9 cellular contexts compared by ENCODE assay signal in the genomic region with DNA sequence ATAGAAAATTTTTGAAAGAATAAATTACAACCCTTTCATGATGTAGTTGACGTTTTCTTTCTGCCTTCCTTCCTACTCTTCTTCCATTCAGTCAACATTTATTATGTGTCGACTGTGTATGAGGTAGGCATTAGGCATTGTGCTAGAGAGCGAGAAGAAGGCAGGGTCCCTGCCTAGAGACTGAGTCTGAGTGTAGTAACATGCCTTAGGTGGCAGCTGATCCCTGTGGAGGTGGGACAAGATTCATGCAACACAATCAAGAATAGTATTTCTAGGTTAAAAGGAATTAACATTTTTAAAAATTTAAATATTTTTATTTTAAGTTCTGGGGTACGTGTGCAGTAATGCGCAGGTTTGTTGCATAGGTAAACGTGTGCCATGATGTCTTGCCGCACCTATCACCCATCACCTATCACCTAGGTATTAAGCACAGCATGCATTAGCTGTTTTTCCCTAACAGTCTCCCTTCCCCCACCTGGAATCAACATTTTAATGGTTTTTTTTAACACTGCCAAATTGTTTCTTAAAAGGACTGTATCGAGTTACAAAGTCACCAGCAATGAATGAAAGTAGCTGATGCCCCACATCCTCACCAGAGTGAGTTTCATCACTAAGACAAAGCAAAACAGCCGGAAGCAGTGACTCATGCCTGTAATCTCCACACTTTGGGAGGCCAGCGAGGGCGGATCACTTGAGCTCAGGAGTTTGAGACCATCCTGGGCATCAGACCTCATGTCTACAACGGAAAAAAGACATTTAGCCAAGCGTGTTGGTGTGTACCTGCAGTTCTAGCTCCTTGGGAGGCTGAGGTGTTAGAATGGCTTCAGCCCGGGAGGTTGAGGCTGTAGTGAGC.
DNase-seq lines count a peak whose midpoint lies in the region; ATAC-seq, FAIRE-seq and TF ChIP-seq lines count a peak whose summit lies in the region.
"Had no signal": no experiment of that assay in that cellular context is flagged by ENCODE, and none has a peak within 500 bp of the region (broad histone marks: within the 10 kb centered on the region; RNA-seq: fewer than 3 reads in every experiment).

No MANE protein-coding gene starts in this region.

- no peak overlapping the region for H2BK15ac ChIP-seq in H1 (ENCODE audit: low read length)

- H3K23ac ChIP-seq in H1 (ENCODE audit: insufficient read length) = no peak overlapping the region

- peak overlapping the region; percentile 92; the same call in 1 of the 2 replicates for H2BK20ac ChIP-seq in H1 (ENCODE audit: low read length)

- WGBS in H1 (ENCODE audit: extremely low coverage in 1 of 2, insufficient coverage in 1 of 2, insufficient read length in 1 of 2, insufficient replicate concordance in 2 of 2, low coverage in 1 of 2, low lambda C conversion rate in 2 of 2, missing lambda C conversion rate in 1 of 2), 2 experiments = 5% methylated on average over 14 of the region's 14 CpGs; no CpG with 5 or more reads in 1 of the 2 experiments

- H3K4me1 ChIP-seq in RWPE2 (ENCODE audit: insufficient read depth, poor library complexity, severe bottlenecking) = peaks cover 9% of the 10 kb centered on the region
- peaks cover 5 to 43% (median 20%) of the 10 kb centered on the region in 4 experiments for H3K4me1 ChIP-seq in H1 (replicated peaks in 1 of 4; ENCODE audit: control insufficient read depth in 3 of 4, insufficient read depth in 4 of 4, low read length in 3 of 4)
- H3K4me1 ChIP-seq: tibial artery had no signal

- H3K4me3 ChIP-seq in AG09309 (ENCODE audit: control insufficient read depth, low read depth, low read length) = no peak overlapping the region
- H3K4me3 ChIP-seq in RWPE2 (ENCODE audit: severe bottlenecking) = no peak overlapping the region
- peak overlapping the region; percentile 5 to 52 (median 18); a peak in 5 of 8 replicates for H3K4me3 ChIP-seq in H1 (ENCODE audit: extremely low read depth in 1 of 4, insufficient read depth in 2 of 4, low read depth in 3 of 4, low read length in 4 of 4)
- H3K4me3 ChIP-seq: tibial artery had no signal

- POLR2A ChIA-PET in H1 (lab: Charles Lee; ENCODE audit: partially characterized antibody) = interaction anchor here (0.7 to 2.3 kb wide), 12 partner anchors 10 to 87 kb away, joined by 3 to 18 read pairs (median 5); partner anchors contain the start of gene WWC2

- H3K18ac ChIP-seq in H1 (ENCODE audit: extremely low read depth, low read length) = peak overlapping the region; percentile 85; the same call in 1 of the 2 replicates

- no peak overlapping the region for H3K56ac ChIP-seq in H1 (replicated peaks; ENCODE audit: insufficient read length, low read depth, low read length)

- no peaks in the 10 kb centered on the region; the same call in 1 of the 2 replicates for H3K23me2 ChIP-seq in H1 (ENCODE audit: low read depth, low read length)

- H4K8ac ChIP-seq in H1 (ENCODE audit: extremely low read depth, insufficient read depth, low read length) = no peak overlapping the region; the same call in 1 of the 2 replicates

- TF ChIP-seq EP300 in H1 (IDR thresholded peaks at IDR 0.05; ENCODE audit: borderline replicate concordance in 1 of 2, low read depth in 2 of 2, low read length in 2 of 2) = peak in 1 of 2 experiments; percentile 93; a peak in 1 of 3 replicates

- H4K20me1 ChIP-seq in H1 (replicated peaks in 1 of 2; ENCODE audit: control insufficient read depth in 1 of 2, insufficient read depth in 2 of 2, low read length in 2 of 2) = peaks cover 0 to 2% of the 10 kb centered on the region in 2 experiments

- peak overlapping the region in 3 of 4 experiments; percentile 59 to 64 (median 64); a peak in 5 of 7 replicates for H3K9ac ChIP-seq in H1 (replicated peaks in 1 of 4; ENCODE audit: extremely low read depth in 1 of 4, low read depth in 3 of 4, low read length in 3 of 4)

- no peak for TF ChIP-seq RAD21 in H1 (IDR thresholded peaks at IDR 0.05 in 1 of 2, conservative IDR thresholded peaks at IDR 0.05 in 1 of 2; ENCODE audit: low read depth in 2 of 2, low read length in 2 of 2)

- H4K91ac ChIP-seq in H1 (replicated peaks; ENCODE audit: insufficient read length, low read length) = peak overlapping the region; percentile 91

- H3K79me2 ChIP-seq in H1 (ENCODE audit: control insufficient read depth in 1 of 2, insufficient read depth in 2 of 2, low read length in 2 of 2) = peaks cover 4 to 78% of the 10 kb centered on the region in 2 experiments; a peak in 3 of 4 replicates

- H3K9me3 ChIP-seq in RWPE2 (ENCODE audit: severe bottlenecking) = no peaks in the 10 kb centered on the region
- peaks cover 0 to 5% of the 10 kb centered on the region in 2 experiments; a peak in 1 of 4 replicates for H3K9me3 ChIP-seq in H1 (ENCODE audit: insufficient read depth in 2 of 2, low read depth in 1 of 2, low read length in 1 of 2)
- H3K9me3 ChIP-seq: tibial artery had no signal

- peak; percentile 96 for ATAC-seq in RWPE2 (ENCODE audit: low read depth)
- ATAC-seq in omental fat pad (ENCODE audit: low FRiP score) = peak; percentile 87
- ATAC-seq in HG03442 (IDR thresholded peaks at IDR 0.05; ENCODE audit: unreplicated experiment) = no peak

- H2BK120ac ChIP-seq in H1 (replicated peaks; ENCODE audit: low read depth, low read length) = peak overlapping the region; percentile 68

- peak overlapping the region; percentile 64 to 88 for H3K4me2 ChIP-seq in H1 (ENCODE audit: insufficient read depth in 1 of 2, low read depth in 2 of 2, low read length in 2 of 2)

- TF ChIP-seq CTCF in AG09309 (IDR thresholded peaks at IDR 0.05; ENCODE audit: control insufficient read depth, insufficient read depth, low read depth, low read length, missing control alignments) (no peak), RWPE2 (IDR thresholded peaks at IDR 0.05; ENCODE audit: poor library complexity, severe bottlenecking) (no peak), H1 (IDR thresholded peaks at IDR 0.05; ENCODE audit: control extremely low read depth in 1 of 3, insufficient read depth in 1 of 3, low read depth in 1 of 3, low read length in 3 of 3) (no peak), omental fat pad (IDR thresholded peaks at IDR 0.05) (no peak)

- H3K36me3 ChIP-seq in RWPE2 (ENCODE audit: low read depth) = no peaks in the 10 kb centered on the region
- H3K36me3 ChIP-seq in H1 (ENCODE audit: control insufficient read depth in 2 of 4, insufficient read depth in 4 of 4, low read length in 3 of 4) = no peaks in the 10 kb centered on the region
- H3K36me3 ChIP-seq: tibial artery had no signal

- H3K27ac ChIP-seq in RWPE2 (ENCODE audit: poor library complexity, severe bottlenecking) = no peak overlapping the region
- peak overlapping the region; percentile 90 for H3K27ac ChIP-seq in H1 (ENCODE audit: low read depth, low read length)
- H3K27ac ChIP-seq: tibial artery had no signal

- no peak overlapping the region for H2AFZ ChIP-seq in H1 (ENCODE audit: low read length)

- H4K5ac ChIP-seq in H1 (ENCODE audit: insufficient read length, low read depth, low read length) = peak overlapping the region; percentile 77

- H3K4ac ChIP-seq in H1 (replicated peaks; ENCODE audit: insufficient read length, low read depth, low read length) = peak overlapping the region; percentile 84

- H3K14ac ChIP-seq in H1 (ENCODE audit: insufficient read length) = no peak overlapping the region

- H3K27me3 ChIP-seq in RWPE2 (ENCODE audit: insufficient read depth, poor library complexity, severe bottlenecking) = no peaks in the 10 kb centered on the region
- H3K27me3 ChIP-seq in H1 (replicated peaks in 1 of 4; ENCODE audit: control insufficient read depth in 3 of 4, extremely low read depth in 1 of 4, insufficient read depth in 3 of 4, low read length in 3 of 4) = no peaks in the 10 kb centered on the region
- H3K27me3 ChIP-seq: tibial artery had no signal

- peak; percentile 48 for DNase-seq in AG09309 (ENCODE audit: low read depth)
- peak; percentile 45 for DNase-seq in HPDE6-E6E7 (ENCODE audit: extremely low spot score)
- DNase-seq in RWPE2 (ENCODE audit: low spot score) = no peak
- peak; percentile 70 to 89 for DNase-seq in H1 (ENCODE audit: low read depth in 1 of 2, low spot score in 2 of 2)
- DNase-seq in omental fat pad (ENCODE audit: low spot score) = no peak
- DNase-seq in AML-193 (lab: John Stamatoyannopoulos, UW) = no peak
- no peak for DNase-seq in NCI-H187 treated with DMSO at 0.1 percent for 48 hours (lab: John Stamatoyannopoulos, UW)

- H2BK5ac ChIP-seq in H1 (ENCODE audit: low read depth, low read length) = peak overlapping the region; percentile 94

- CTCF ChIA-PET in H1 (lab: Charles Lee; ENCODE audit: partially characterized antibody) = interaction anchor here (1.0 to 2.1 kb wide), 6 partner anchors 11 to 109 kb away, joined by 3 to 6 read pairs (median 4); partner anchors contain the start of gene WWC2

- TF ChIP-seq POLR2A in H1 (IDR thresholded peaks at IDR 0.05; ENCODE audit: control extremely low read depth in 1 of 2, low read depth in 2 of 2, low read length in 2 of 2) = peak in 1 of 2 experiments; percentile 80; a peak in 2 of 3 replicates

- FAIRE-seq in H1 (lab: Jason Lieb, UNC) = peak; percentile 100

- peak overlapping the region; percentile 95 for H2BK12ac ChIP-seq in H1 (ENCODE audit: low read depth, low read length)

- peak overlapping the region; percentile 94; the same call in 1 of the 2 replicates for H2AK5ac ChIP-seq in H1 (ENCODE audit: low read depth, low read length)

- 0 out of 2 replicates have a peak, but pooled peaks cover 2% of the 10 kb centered on the region for H3K79me1 ChIP-seq in H1 (ENCODE audit: low read depth, low read length)

TF ChIP-seq in H1, 55 proteins besides CTCF, POLR2A, EP300 and RAD21 (continues in another document):
- TF ChIP-seq GTF2F1 (IDR thresholded peaks at IDR 0.05; ENCODE audit: borderline replicate concordance, low read depth, low read length) (no peak), ASH2L (IDR thresholded peaks at IDR 0.05; ENCODE audit: low read length) (peak; percentile 72), NRF1 (IDR thresholded peaks at IDR 0.05; ENCODE audit: low read depth, low read length) (no peak), SP4 (IDR thresholded peaks at IDR 0.05; ENCODE audit: low read length) (no peak; the same call in 1 of the 2 replicates), TAF7 (optimal IDR thresholded peaks at IDR 0.05; ENCODE audit: borderline replicate concordance, low read depth, low read length) (peak; percentile 11), PHF8 (conservative IDR thresholded peaks at IDR 0.05; ENCODE audit: low read depth, low read length) (no peak), MAFK (IDR thresholded peaks at IDR 0.05; ENCODE audit: low read depth, low read length) (no peak), KDM1A (IDR thresholded peaks at IDR 0.05; ENCODE audit: borderline replicate concordance, low read length) (no peak), CREB1 (IDR thresholded peaks at IDR 0.05) (peak; percentile 55; the same call in 1 of the 2 replicates)

Comparison
In these comparisons a context has a peak if more than half of its experiments do, and no peak if none do; other contexts are left out.
1. DNase-seq: peak in AG09309 (single experiment), HPDE6-E6E7 (single experiment) and H1 (2 of 2); none in RWPE2 (single experiment), omental fat pad (single experiment), AML-193 (0 of 2) and NCI-H187 treated with DMSO at 0.1 percent for 48 hours (single experiment).
2. H3K4me3 ChIP-seq: peak in H1 (4 of 4); none in AG09309 (single experiment) and RWPE2 (single experiment).